In genomic region chr11:104897891-104898684, GRCh38 we compare ENCODE assay signal across 1 cellular context.
TF ChIP-seq lines count a peak whose summit lies in the region.

CASP12 (minus strand) TSS chr11:104898460.

TF ChIP-seq in SK-N-SH treated with all-trans-retinoic acid at 6 μM for 48 hours, 23 proteins besides CTCF, POLR2A, EP300 and RAD21 (continued from another document):
- no peak for TF ChIP-seq CREB5 (CRISPR knock-in tag; IDR thresholded peaks at IDR 0.05; ENCODE audit: low read depth)
- no peak for TF ChIP-seq ZNF70 (CRISPR knock-in tag; IDR thresholded peaks at IDR 0.05)
- no peak for TF ChIP-seq SNAI2 (CRISPR knock-in tag; IDR thresholded peaks at IDR 0.05)
